ENCODE assay signal across 12 cellular contexts in the genomic region with DNA sequence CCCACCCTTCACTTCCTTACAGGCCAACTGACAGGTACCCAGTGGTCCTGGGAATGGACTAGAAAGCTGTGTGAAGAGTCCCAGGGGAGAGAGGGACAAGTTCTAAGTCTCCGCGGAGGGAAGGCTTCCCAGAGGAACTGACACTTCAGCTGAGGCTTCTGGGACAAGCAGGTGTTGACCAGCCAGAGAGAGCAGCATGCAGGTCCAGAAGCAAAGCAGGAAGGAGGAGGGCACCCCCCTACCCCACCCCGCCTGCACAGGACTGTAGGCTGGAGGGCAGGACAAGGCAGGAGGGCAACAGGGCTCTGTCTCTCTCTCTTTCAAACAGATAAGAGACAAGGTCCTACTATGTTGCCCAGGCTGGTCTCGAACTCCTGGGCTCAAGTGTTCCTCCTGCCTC.
"Had no signal": no experiment of that assay in that cellular context is flagged by ENCODE, and none has a peak within 500 bp of the region (broad histone marks: within the 10 kb centered on the region; RNA-seq: fewer than 3 reads in every experiment).

No MANE protein-coding gene starts in this region.

- H3K27ac ChIP-seq: brain microvascular endothelial cell, skin epidermis, upper lobe of left lung had no signal

- H3K4me3 Mint-ChIP-seq: activated B cell treated with CpG ODN at 0.5 μM for 24 hours; activated CD4-positive, alpha-beta T cell treated with anti-CD3 and anti-CD28 coated beads, Interleukin-2, amount 10 ng/mL, durations not matched to agents 24 days and 14 days; activated naive CD8-positive, alpha-beta T cell; immature natural killer cell; naive thymus-derived CD4-positive, alpha-beta T cell had no signal

- H3K9me3 ChIP-seq: upper lobe of left lung had no signal

- H3K9me3 Mint-ChIP-seq: activated B cell treated with CpG ODN at 0.5 μM for 24 hours; activated CD4-positive, alpha-beta T cell treated with anti-CD3 and anti-CD28 coated beads, Interleukin-2, amount 10 ng/mL, durations not matched to agents 24 days and 14 days; activated T-helper 2 cell treated with anti-CD3 and anti-CD28 coated beads, Interferon-gamma antibody, Interleukin-2, Interleukin-4, amounts not matched to agents 10 μg/mL and 5 μg/mL and 100 μg/mL, durations not matched to agents 14 hours and 24 hours and 36 hours; immature natural killer cell; naive thymus-derived CD4-positive, alpha-beta T cell had no signal

- H3K27ac Mint-ChIP-seq: activated B cell treated with CpG ODN at 0.5 μM for 24 hours; activated CD4-positive, alpha-beta T cell treated with anti-CD3 and anti-CD28 coated beads, Interleukin-2, amount 10 ng/mL, durations not matched to agents 24 days and 14 days; activated naive CD8-positive, alpha-beta T cell; activated T-helper 2 cell treated with anti-CD3 and anti-CD28 coated beads, Interferon-gamma antibody, Interleukin-2, Interleukin-4, amounts not matched to agents 10 μg/mL and 5 μg/mL and 100 μg/mL, durations not matched to agents 14 hours and 24 hours and 36 hours had no signal

- DNase-seq: activated B cell treated with CpG ODN at 0.5 μM for 24 hours; activated CD4-positive, alpha-beta T cell treated with anti-CD3 and anti-CD28 coated beads, Interleukin-2, amount 10 ng/mL, durations not matched to agents 24 days and 14 days; amygdala; brain microvascular endothelial cell; immature natural killer cell; naive thymus-derived CD4-positive, alpha-beta T cell; nucleus accumbens; upper lobe of left lung had no signal

- H3K27me3 Mint-ChIP-seq: activated B cell treated with CpG ODN at 0.5 μM for 24 hours; activated CD4-positive, alpha-beta T cell treated with anti-CD3 and anti-CD28 coated beads, Interleukin-2, amount 10 ng/mL, durations not matched to agents 24 days and 14 days; activated naive CD8-positive, alpha-beta T cell; naive thymus-derived CD4-positive, alpha-beta T cell had no signal

- ATAC-seq: naive thymus-derived CD4-positive, alpha-beta T cell; SK-N-SH treated with all-trans-retinoic acid at 6 μM for 48 hours had no signal

- H3K27me3 ChIP-seq: brain microvascular endothelial cell, upper lobe of left lung had no signal

- H3K4me1 Mint-ChIP-seq: activated B cell treated with CpG ODN at 0.5 μM for 24 hours; immature natural killer cell; naive thymus-derived CD4-positive, alpha-beta T cell had no signal

- H3K4me3 ChIP-seq: skin epidermis, upper lobe of left lung had no signal
